8 cellular contexts compared by ENCODE assay signal in genomic region chr13:110712849-110713641, GRCh38. TPM values are rescaled to one million over a fixed set of nuclear protein-coding genes. Genes with fewer than 3 reads are reported as not detected.
DNase-seq lines count a peak whose midpoint lies in the region; ATAC-seq and TF ChIP-seq lines count a peak whose summit lies in the region.

No MANE protein-coding gene starts in this region.

- no peaks in the 10 kb centered on the region for H3K9me3 Mint-ChIP-seq in central memory CD8-positive, alpha-beta T cell

- no peaks in the 10 kb centered on the region for H3K27me3 Mint-ChIP-seq in central memory CD8-positive, alpha-beta T cell

- no peaks in the 10 kb centered on the region for H3K9me3 ChIP-seq in spleen

- no peaks in the 10 kb centered on the region for H3K36me3 ChIP-seq in spleen

- intact Hi-C loops in spleen (cut with DNase I; ENCODE audit: low total_unique reads), result no loop called here

- H3K4me3 ChIP-seq in AG10803 (ENCODE audit: low read length) (peak overlapping the region; percentile 96), spleen (peak overlapping the region; percentile 90 to 100 (median 98))

- peak overlapping the region; percentile 97 for H3K27ac Mint-ChIP-seq in central memory CD8-positive, alpha-beta T cell (ENCODE audit: low read depth)

- WGBS in spleen, 5 donors, result 0 to 1% (median 1%) methylated on average over 35 to 68 of the region's 68 CpGs

- peak; percentile 90 to 97 (median 97) for TF ChIP-seq POLR2A in spleen (IDR thresholded peaks at IDR 0.05)

- peak; percentile 100 for DNase-seq in AG10803 (ENCODE audit: low read depth)
- peak; percentile 97 for DNase-seq in NCI-H345 treated with DMSO at 0.1 percent for 48 hours (lab: John Stamatoyannopoulos, UW; ENCODE audit: unreplicated experiment)
- DNase-seq in activated CD4-positive, CD25-positive, alpha-beta regulatory T cell treated with anti-CD3 and anti-CD28 coated beads, Interleukin-2, amount 50 U/mL, for 16 hours (ENCODE audit: low read depth, low spot score), result peak; percentile 99
- DNase-seq in central memory CD8-positive, alpha-beta T cell (ENCODE audit: low spot score in 2 of 2), result peak; percentile 98 to 99
- DNase-seq in iris pigment epithelial cell (ENCODE audit: low read depth), result peak; percentile 100
- peak; percentile 100 for DNase-seq in spleen

- TF ChIP-seq CTCF in AG10803 (conservative IDR thresholded peaks at IDR 0.05; ENCODE audit: low read length), result no peak
- TF ChIP-seq CTCF in spleen (IDR thresholded peaks at IDR 0.05 in 8 of 11, conservative IDR thresholded peaks at IDR 0.05 in 3 of 11), result peak in 1 of 11 experiments; percentile 2

- peaks cover 26 to 48% (median 34%) of the 10 kb centered on the region in 6 donors for H3K4me1 ChIP-seq in spleen

- H3K27me3 ChIP-seq in spleen (replicated peaks in 1 of 7), result no peaks in the 10 kb centered on the region

- H3K4me3 Mint-ChIP-seq in central memory CD8-positive, alpha-beta T cell, result peak overlapping the region; percentile 95

- ATAC-seq in GM19035 (IDR thresholded peaks at IDR 0.05; ENCODE audit: unreplicated experiment), result peak; percentile 46
- peak; percentile 48 for ATAC-seq in HG03342 (IDR thresholded peaks at IDR 0.05; ENCODE audit: unreplicated experiment)
- ATAC-seq in central memory CD8-positive, alpha-beta T cell (replicated peaks; ENCODE audit: extremely low read depth, poor library complexity, severe bottlenecking), result peak; percentile 64

- H3K4me1 Mint-ChIP-seq in central memory CD8-positive, alpha-beta T cell, result peaks cover 18% of the 10 kb centered on the region

- peaks cover 38% of the 10 kb centered on the region for H3K36me3 Mint-ChIP-seq in central memory CD8-positive, alpha-beta T cell (ENCODE audit: insufficient read depth)

- peak overlapping the region; percentile 99 to 100 (median 99) for H3K27ac ChIP-seq in spleen

RNA-seq across cellular contexts. Expression of gene ING1, which starts 0.5 kb away (rescaled TPM):
- total RNA-seq in spleen, result 10 to 100 TPM; 15.1 to 32.4 (median 22.9) TPM
- polyA plus RNA-seq in spleen, result 10 to 100 TPM; 10.5 to 16.0 (median 12.0) TPM

RNA-seq across cellular contexts. Expression of gene CARS2, which starts 7.1 kb away (rescaled TPM):
- 100 to 1,000 TPM in 1 of 7 donors, 10 to 100 TPM in 6; 63.9 to 113 (median 77.9) TPM for total RNA-seq in spleen
- polyA plus RNA-seq in spleen, result 100 to 1,000 TPM in 2 of 3 donors, 10 to 100 TPM in 1; 69.5 to 109 (median 105) TPM

Comparison
In these comparisons a context has a peak if more than half of its experiments do, and no peak if none do; other contexts are left out.
1. Peak in every context shown above with its lines: DNase-seq, ATAC-seq, H3K4me3 ChIP-seq and H3K27ac ChIP-seq.